8 cellular contexts compared by ENCODE assay signal in the genomic region with DNA sequence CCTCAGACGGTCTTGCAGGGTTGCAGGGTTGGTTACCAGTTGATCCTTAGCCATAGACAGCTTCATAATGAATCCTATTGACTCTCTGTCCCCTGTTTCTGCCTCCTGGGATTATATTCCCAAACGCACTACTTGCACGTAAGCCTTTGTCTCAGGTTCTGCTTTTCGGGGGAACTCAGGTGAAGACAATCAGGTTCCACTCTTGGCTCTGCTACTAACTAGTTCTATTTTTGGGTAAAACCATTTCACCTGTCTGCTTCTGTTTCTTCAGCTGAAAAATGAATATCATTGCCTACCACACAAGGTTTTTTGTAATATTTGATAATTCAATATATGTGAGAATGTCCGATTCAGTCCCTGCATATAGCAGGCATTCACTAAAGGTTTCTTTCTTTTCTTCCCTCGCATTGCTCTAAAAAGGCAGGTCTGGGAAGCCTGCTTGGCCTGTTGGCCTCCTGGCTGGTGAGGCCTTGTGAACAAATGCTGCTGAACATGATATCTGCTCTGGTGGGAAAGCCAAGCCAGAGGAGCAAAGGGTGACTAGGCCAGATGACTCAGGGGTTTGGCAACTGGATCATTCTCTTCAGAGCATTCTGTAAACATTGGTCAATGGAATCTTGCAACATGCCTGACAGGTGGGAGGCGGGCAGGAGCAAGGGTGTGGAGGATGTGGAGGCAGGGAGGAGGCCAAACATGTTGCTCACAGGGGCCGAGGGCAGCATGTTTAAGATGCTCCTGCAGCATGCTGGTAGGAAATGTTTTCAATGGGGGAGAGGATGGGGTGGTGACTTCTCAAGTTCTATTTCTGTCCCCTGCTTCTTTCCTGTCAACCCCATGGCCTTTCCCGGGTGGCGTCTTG. TPM values are rescaled to one million over a fixed set of nuclear protein-coding genes. Genes with fewer than 3 reads are reported as not detected.
DNase-seq lines count a peak whose midpoint lies in the region; FAIRE-seq and TF ChIP-seq lines count a peak whose summit lies in the region.

No MANE protein-coding gene starts in this region.

- H3K36me3 ChIP-seq in ACC112 (ENCODE audit: insufficient read depth, low read length) (no peaks in the 10 kb centered on the region), brain microvascular endothelial cell (replicated peaks) (no peaks in the 10 kb centered on the region), WERI-Rb-1 (no peaks in the 10 kb centered on the region)

- H3K27me3 ChIP-seq in ACC112 (ENCODE audit: insufficient read depth, low read length): no peaks in the 10 kb centered on the region
- no peaks in the 10 kb centered on the region for H3K27me3 ChIP-seq in brain microvascular endothelial cell (replicated peaks)
- H3K27me3 ChIP-seq in WERI-Rb-1 (ENCODE audit: insufficient read depth, low read depth, severe bottlenecking): no peaks in the 10 kb centered on the region

- DNase-seq in LoVo (ENCODE audit: low spot score) (peak; percentile 94), brain microvascular endothelial cell (peak; percentile 95), lung microvascular endothelial cell (ENCODE audit: low read depth in 2 of 2) (peak; percentile 90 to 96), GM12891 (ENCODE audit: insufficient read length, low spot score) (no peak), GM10266 (ENCODE audit: extremely low spot score) (no peak), WERI-Rb-1 (no peak), NCI-H1417 treated with DMSO at 0.1 percent for 48 hours (lab: John Stamatoyannopoulos, UW) (no peak)

- no peaks in the 10 kb centered on the region for H3K9me3 ChIP-seq in WERI-Rb-1 (ENCODE audit: severe bottlenecking)

- H3K4me1 ChIP-seq in ACC112 (ENCODE audit: control insufficient read depth, insufficient read depth, low read length, unreplicated experiment): peaks cover 50% of the 10 kb centered on the region

- H3K4me3 ChIP-seq in ACC112 (ENCODE audit: low read depth, low read length): peak overlapping the region; percentile 12; the same call in 1 of the 2 replicates
- no peak overlapping the region for H3K4me3 ChIP-seq in brain microvascular endothelial cell (ENCODE audit: low read depth, low read length)
- no peak overlapping the region for H3K4me3 ChIP-seq in WERI-Rb-1 (ENCODE audit: low read depth, low read length)

- in situ Hi-C loops in brain microvascular endothelial cell (cut with HindIII; ENCODE audit: low pct_ligation_motif_present, low sequenced_read_pairs): no loop called here

- peak overlapping the region; percentile 91 for H3K27ac ChIP-seq in ACC112 (ENCODE audit: low read depth, low read length)
- H3K27ac ChIP-seq in brain microvascular endothelial cell: peak overlapping the region; percentile 65
- H3K27ac ChIP-seq in WERI-Rb-1: no peak overlapping the region

- no peak overlapping the region for H2AFZ ChIP-seq in ACC112 (ENCODE audit: low read length, unreplicated experiment)

- FAIRE-seq in GM12891 (lab: Jason Lieb, UNC): no peak

- TF ChIP-seq POLR2A in GM12891 (IDR thresholded peaks at IDR 0.05; ENCODE audit: low read depth, low read length): no peak

- TF ChIP-seq CTCF in brain microvascular endothelial cell (IDR thresholded peaks at IDR 0.05; ENCODE audit: low read depth, low read length, missing control alignments) (no peak), GM10266 (IDR thresholded peaks at IDR 0.05; ENCODE audit: control insufficient read depth, insufficient read depth, low read depth, missing control alignments) (no peak), WERI-Rb-1 (IDR thresholded peaks at IDR 0.05; ENCODE audit: low read depth, low read length) (no peak)

- H3K79me2 ChIP-seq in ACC112 (ENCODE audit: control insufficient read depth, insufficient read depth, low read length, unreplicated experiment): no peaks in the 10 kb centered on the region

TF ChIP-seq in GM12891, 5 proteins besides CTCF, POLR2A, EP300 and RAD21:
- no peak for TF ChIP-seq PAX5 (IDR thresholded peaks at IDR 0.05; ENCODE audit: insufficient read depth, low read length, severe bottlenecking)
- TF ChIP-seq POU2F2 (IDR thresholded peaks at IDR 0.05; ENCODE audit: low read depth, low read length): no peak
- no peak for TF ChIP-seq TAF1 (IDR thresholded peaks at IDR 0.05; ENCODE audit: low read depth, low read length)

RNA-seq across cellular contexts. Expression of a gene that starts 23.8 kb away (rescaled TPM):
- total RNA-seq in lung microvascular endothelial cell: 14.1 and 16.1 TPM in 2 replicates
- 33.9 TPM for polyA plus RNA-seq in GM12891 (2012; ENCODE audit: low read depth, missing spikeins)

Comparison
In these comparisons a context has a peak if more than half of its experiments do, and no peak if none do; other contexts are left out.
1. DNase-seq: peak in LoVo (single experiment), brain microvascular endothelial cell (single experiment) and lung microvascular endothelial cell (2 of 2); none in GM12891 (single experiment), GM10266 (single experiment), WERI-Rb-1 (single experiment) and NCI-H1417 treated with DMSO at 0.1 percent for 48 hours (single experiment).